In the genomic region with DNA sequence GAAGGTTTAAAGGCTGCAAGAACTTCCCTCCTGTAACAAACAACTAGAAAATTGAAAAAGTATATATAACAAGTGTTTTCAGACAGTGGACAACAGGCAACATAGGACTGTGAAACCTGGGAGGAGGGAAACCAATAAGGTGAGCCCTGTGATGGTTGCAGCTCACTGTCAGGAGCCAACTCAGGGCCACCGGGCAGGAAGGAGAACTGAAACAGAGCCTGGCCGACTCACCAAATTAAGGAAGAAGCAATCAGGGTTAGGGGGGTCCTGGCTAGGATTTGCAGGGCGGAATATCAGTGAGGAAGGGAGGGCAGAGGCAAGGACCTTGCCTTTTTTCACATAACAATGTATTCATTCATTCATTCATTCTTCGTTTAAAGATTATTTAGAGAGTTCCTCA, we compare ENCODE assay signal across 1 cellular context.
TF ChIP-seq lines count a peak whose summit lies in the region.

No MANE protein-coding gene starts in this region.

TF ChIP-seq in K562, 482 proteins besides CTCF, POLR2A, EP300 and RAD21:
- TF ChIP-seq PRDM10 (IDR thresholded peaks at IDR 0.05; ENCODE audit: partially characterized antibody) (no peak), NCOA1 (IDR thresholded peaks at IDR 0.05; ENCODE audit: low read depth) (no peak), ZNF24 (IDR thresholded peaks at IDR 0.05) (peak; percentile 9; the same call in 1 of the 2 replicates), ADNP (tag; IDR thresholded peaks at IDR 0.05) (no peak)
